ENCODE assay signal across 10 cellular contexts in the genomic region with DNA sequence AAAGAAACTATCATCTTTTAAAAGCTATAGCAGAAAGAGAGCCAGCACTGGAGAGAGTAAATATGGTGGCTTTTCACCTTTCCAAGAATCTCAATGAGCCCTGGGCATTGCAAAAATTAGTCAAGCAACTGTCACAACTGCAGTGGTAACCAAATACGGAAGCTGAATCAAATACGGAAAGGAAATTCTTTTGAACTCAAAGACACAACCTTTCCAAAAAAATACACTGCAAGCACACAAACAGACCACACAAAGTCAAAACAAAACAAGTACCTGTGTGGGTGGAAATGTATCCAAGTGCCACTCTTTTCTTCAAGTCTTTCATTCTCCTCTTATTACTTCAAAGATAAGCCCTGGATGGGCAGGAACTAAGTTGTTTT. TPM values are rescaled to one million over a fixed set of nuclear protein-coding genes. Genes with fewer than 3 reads are reported as not detected.
DNase-seq lines count a peak whose midpoint lies in the region; ATAC-seq and FAIRE-seq lines count a peak whose summit lies in the region.
"Had no signal": no experiment of that assay in that cellular context is flagged by ENCODE, and none has a peak within 500 bp of the region (broad histone marks: within the 10 kb centered on the region; RNA-seq: fewer than 3 reads in every experiment).

No MANE protein-coding gene starts in this region.

- no peak for DNase-seq in activated T-cell treated with anti-CD3 and anti-CD28 coated beads, Interleukin-2, amount 50 U/mL, for 24 hours
- DNase-seq in activated T-cell treated with anti-CD3 and anti-CD28 coated beads for 4 hours (no peak), SJCRH30 (no peak), RCC 7860 (ENCODE audit: low spot score) (no peak)
- peak; percentile 36 for DNase-seq in activated CD4-positive, alpha-beta memory T cell treated with anti-CD3 and anti-CD28 coated beads, Interleukin-2, amount 10 ng/mL, durations not matched to agents 7 days and 5 days
- no peak for DNase-seq in stimulated activated naive CD8-positive, alpha-beta T cell treated with anti-CD3 and anti-CD28 coated beads, Interleukin-15, Interleukin-2, amounts not matched to agents 100 U/mL and 50 U/mL, for 24 hours
- no peak for DNase-seq in activated CD8-positive, alpha-beta memory T cell treated with anti-CD3 and anti-CD28 coated beads for 24 hours

- H3K27ac Mint-ChIP-seq in activated T-cell treated with anti-CD3 and anti-CD28 coated beads, Interleukin-2, amount 50 U/mL, for 24 hours: peak overlapping the region; percentile 96
- peak overlapping the region; percentile 91 for H3K27ac Mint-ChIP-seq in activated CD4-positive, alpha-beta memory T cell treated with anti-CD3 and anti-CD28 coated beads, Interleukin-2, amount 10 ng/mL, durations not matched to agents 7 days and 5 days
- H3K27ac Mint-ChIP-seq: nephron had no signal

- no peaks in the 10 kb centered on the region for H3K27me3 ChIP-seq in SJCRH30

- H3K36me3 ChIP-seq in SJCRH30: peaks cover 10% of the 10 kb centered on the region

- H3K9me3 Mint-ChIP-seq in activated T-cell treated with anti-CD3 and anti-CD28 coated beads, Interleukin-2, amount 50 U/mL, for 24 hours: no peaks in the 10 kb centered on the region
- peaks cover 8% of the 10 kb centered on the region for H3K9me3 Mint-ChIP-seq in activated CD4-positive, alpha-beta memory T cell treated with anti-CD3 and anti-CD28 coated beads, Interleukin-2, amount 10 ng/mL, durations not matched to agents 7 days and 5 days
- H3K9me3 Mint-ChIP-seq: nephron had no signal

- peaks cover 6% of the 10 kb centered on the region for H3K4me1 ChIP-seq in SJCRH30

- H3K4me1 Mint-ChIP-seq in activated T-cell treated with anti-CD3 and anti-CD28 coated beads, Interleukin-2, amount 50 U/mL, for 24 hours (ENCODE audit: low read depth): peaks cover 70% of the 10 kb centered on the region
- H3K4me1 Mint-ChIP-seq in activated CD4-positive, alpha-beta memory T cell treated with anti-CD3 and anti-CD28 coated beads, Interleukin-2, amount 10 ng/mL, durations not matched to agents 7 days and 5 days: peaks cover 61% of the 10 kb centered on the region

- ATAC-seq in HG03064 (IDR thresholded peaks at IDR 0.05; ENCODE audit: low read depth, unreplicated experiment): peak; percentile 50
- ATAC-seq in stimulated activated naive CD8-positive, alpha-beta T cell treated with anti-CD3 and anti-CD28 coated beads, Interleukin-15, Interleukin-2, amounts not matched to agents 100 U/mL and 50 U/mL, for 24 hours: peak; percentile 68
- ATAC-seq: K562 had no signal

- no peak overlapping the region for H3K4me3 ChIP-seq in SJCRH30
- H3K4me3 ChIP-seq: K562 had no signal

- no peaks in the 10 kb centered on the region for H3K9me3 ChIP-seq in SJCRH30 (replicated peaks)

- peak overlapping the region; percentile 27 for H3K4me3 Mint-ChIP-seq in activated T-cell treated with anti-CD3 and anti-CD28 coated beads, Interleukin-2, amount 50 U/mL, for 24 hours
- H3K4me3 Mint-ChIP-seq in activated CD4-positive, alpha-beta memory T cell treated with anti-CD3 and anti-CD28 coated beads, Interleukin-2, amount 10 ng/mL, durations not matched to agents 7 days and 5 days: peak overlapping the region; percentile 18
- H3K4me3 Mint-ChIP-seq: nephron had no signal

- no peaks in the 10 kb centered on the region for H3K27me3 Mint-ChIP-seq in activated T-cell treated with anti-CD3 and anti-CD28 coated beads, Interleukin-2, amount 50 U/mL, for 24 hours
- H3K27me3 Mint-ChIP-seq in activated CD4-positive, alpha-beta memory T cell treated with anti-CD3 and anti-CD28 coated beads, Interleukin-2, amount 10 ng/mL, durations not matched to agents 7 days and 5 days: no peaks in the 10 kb centered on the region

- H3K36me3 Mint-ChIP-seq in activated T-cell treated with anti-CD3 and anti-CD28 coated beads, Interleukin-2, amount 50 U/mL, for 24 hours (ENCODE audit: low read depth): peaks cover 18% of the 10 kb centered on the region
- peaks cover 29% of the 10 kb centered on the region for H3K36me3 Mint-ChIP-seq in activated CD4-positive, alpha-beta memory T cell treated with anti-CD3 and anti-CD28 coated beads, Interleukin-2, amount 10 ng/mL, durations not matched to agents 7 days and 5 days (ENCODE audit: low read depth)

- POLR2A ChIA-PET in activated CD4-positive, alpha-beta memory T cell treated with anti-CD3 and anti-CD28 coated beads, Interleukin-2, amount 10 ng/mL, durations not matched to agents 7 days and 5 days (lab: Charles Lee): interaction anchor here (0.5 to 4.4 kb wide), 13 partner anchors 10 to 388 kb away, joined by 3 to 51 read pairs (median 4); a partner anchor contains a TSS

- no peak for FAIRE-seq in RCC 7860 (lab: Jason Lieb, UNC)
- FAIRE-seq: K562 had no signal

- CTCF ChIA-PET in activated CD4-positive, alpha-beta memory T cell treated with anti-CD3 and anti-CD28 coated beads, Interleukin-2, amount 10 ng/mL, durations not matched to agents 7 days and 5 days (lab: Charles Lee): interaction anchor here (1.1 to 1.7 kb wide), 6 partner anchors 14 to 221 kb away, joined by 3 to 10 read pairs (median 4); a partner anchor contains a TSS

- no peak overlapping the region for H3K27ac ChIP-seq in SJCRH30

RNA-seq across cellular contexts. Expression of a gene that starts 17.6 kb away (rescaled TPM):
- total RNA-seq in activated CD4-positive, alpha-beta memory T cell treated with anti-CD3 and anti-CD28 coated beads, Interleukin-2, amount 10 ng/mL, durations not matched to agents 7 days and 5 days: 10 to 100 TPM; 47.8 to 49.2 TPM
- 49.3 and 52.7 TPM in 2 replicates for total RNA-seq in SJCRH30 (2014; rRNA removed; shearing (Covaris generic))
